In genomic region chr13:98397221-98397620, GRCh38 we compare ENCODE assay signal across 14 cellular contexts.
DNase-seq lines count a peak whose midpoint lies in the region; ATAC-seq and TF ChIP-seq lines count a peak whose summit lies in the region.
"Had no signal": no experiment of that assay in that cellular context is flagged by ENCODE, and none has a peak within 500 bp of the region (broad histone marks: within the 10 kb centered on the region; RNA-seq: fewer than 3 reads in every experiment).

No MANE protein-coding gene starts in this region.

- no peak for ATAC-seq in natural killer cell treated with Interleukin-12 subunit alpha and Interleukin-12 subunit beta and Interleukin-15 and Interleukin-18, amount 100 ng/mL, for 72 hours
- ATAC-seq: T-cell had no signal

- no peak overlapping the region for H3K27ac Mint-ChIP-seq in natural killer cell treated with Interleukin-12 subunit alpha and Interleukin-12 subunit beta and Interleukin-15 and Interleukin-18, amount 100 ng/mL, for 72 hours
- H3K27ac Mint-ChIP-seq: activated CD4-positive, alpha-beta memory T cell treated with anti-CD3 and anti-CD28 coated beads for 36 hours; naive B cell; T-cell had no signal

- H3K4me3 Mint-ChIP-seq in natural killer cell treated with Interleukin-12 subunit alpha and Interleukin-12 subunit beta and Interleukin-15 and Interleukin-18, amount 100 ng/mL, for 72 hours: no peak overlapping the region
- H3K4me3 Mint-ChIP-seq: activated CD4-positive, alpha-beta memory T cell treated with anti-CD3 and anti-CD28 coated beads for 36 hours; naive B cell; T-cell had no signal

- no peaks in the 10 kb centered on the region for H3K4me1 Mint-ChIP-seq in natural killer cell treated with Interleukin-12 subunit alpha and Interleukin-12 subunit beta and Interleukin-15 and Interleukin-18, amount 100 ng/mL, for 72 hours (ENCODE audit: low read depth in 2 of 2)
- H3K4me1 Mint-ChIP-seq: naive B cell, T-cell had no signal

- TF ChIP-seq CTCF in WI38 (IDR thresholded peaks at IDR 0.05; ENCODE audit: low read depth, low read length): peak; percentile 22; the same call in 1 of the 2 replicates
- TF ChIP-seq CTCF in foreskin fibroblast (IDR thresholded peaks at IDR 0.05; ENCODE audit: low read depth, low read length): peak; percentile 32

- H3K27me3 Mint-ChIP-seq in natural killer cell treated with Interleukin-12 subunit alpha and Interleukin-12 subunit beta and Interleukin-15 and Interleukin-18, amount 100 ng/mL, for 72 hours: peaks cover 4 to 15% of the 10 kb centered on the region in 2 donors

- H3K4me3 ChIP-seq in WI38 (ENCODE audit: low read depth, low read length) (no peak overlapping the region), foreskin fibroblast (ENCODE audit: low read depth in 1 of 2, low read length in 2 of 2) (no peak overlapping the region)

- H3K9me3 Mint-ChIP-seq in natural killer cell treated with Interleukin-12 subunit alpha and Interleukin-12 subunit beta and Interleukin-15 and Interleukin-18, amount 100 ng/mL, for 72 hours: no peaks in the 10 kb centered on the region
- H3K9me3 Mint-ChIP-seq: activated CD4-positive, alpha-beta memory T cell treated with anti-CD3 and anti-CD28 coated beads for 36 hours; naive B cell; T-cell had no signal

- DNase-seq in ELR (ENCODE audit: low read depth) (peak; percentile 9), foreskin fibroblast (peak in 1 of 2 donors; percentile 31), renal cortical epithelial cell (ENCODE audit: low read depth) (peak; percentile 33), DMS53 (lab: John Stamatoyannopoulos, UW) (no peak), NCI-H524 (lab: John Stamatoyannopoulos, UW) (no peak), cerebellar cortex (ENCODE audit: low spot score) (no peak)
- no peak for DNase-seq in natural killer cell treated with Interleukin-12 subunit alpha and Interleukin-12 subunit beta and Interleukin-15 and Interleukin-18, amount 100 ng/mL, for 72 hours (ENCODE audit: low spot score)
- DNase-seq: activated CD4-positive, alpha-beta memory T cell treated with anti-CD3 and anti-CD28 coated beads for 36 hours; activated naive CD4-positive, alpha-beta T cell treated with Interleukin-2 at 50 U/mL for 16 hours; effector CD4-positive, alpha-beta T cell; naive B cell; NCI-H1048; T-cell had no signal

- H3K36me3 Mint-ChIP-seq in natural killer cell treated with Interleukin-12 subunit alpha and Interleukin-12 subunit beta and Interleukin-15 and Interleukin-18, amount 100 ng/mL, for 72 hours: no peaks in the 10 kb centered on the region
- H3K36me3 Mint-ChIP-seq: activated CD4-positive, alpha-beta memory T cell treated with anti-CD3 and anti-CD28 coated beads for 36 hours; naive B cell; T-cell had no signal

Comparison
In these comparisons a context has a peak if more than half of its experiments do, and no peak if none do; other contexts are left out.
1. DNase-seq: peak in ELR (single experiment) and renal cortical epithelial cell (single experiment); none in DMS53 (single experiment), natural killer cell treated with Interleukin-12 subunit alpha and Interleukin-12 subunit beta and Interleukin-15 and Interleukin-18, amount 100 ng/mL, for 72 hours (single experiment), NCI-H524 (0 of 2) and cerebellar cortex (single experiment).